In the genomic region with DNA sequence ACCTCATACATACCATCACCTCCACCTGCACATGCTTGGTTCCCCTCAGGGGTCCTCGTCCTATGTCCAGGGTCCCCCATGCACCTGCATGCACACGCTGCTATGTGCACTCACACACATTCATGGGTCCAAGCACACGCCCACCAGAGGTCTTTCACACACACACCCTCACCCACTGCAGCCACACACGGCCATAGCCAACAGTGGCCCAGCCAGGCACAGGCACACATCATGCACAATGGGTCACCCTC, we compare ENCODE assay signal across 10 cellular contexts. TPM values are rescaled to one million over a fixed set of nuclear protein-coding genes. Genes with fewer than 3 reads are reported as not detected.
A peak's percentile ranks its signal among the peaks of the same experiment; 100 is the strongest.
DNase-seq lines count a peak whose midpoint lies in the region; ATAC-seq, FAIRE-seq and TF ChIP-seq lines count a peak whose summit lies in the region.
"Had no signal": no experiment of that assay in that cellular context is flagged by ENCODE, and none has a peak within 500 bp of the region (broad histone marks: within the 10 kb centered on the region; RNA-seq: fewer than 3 reads in every experiment).

No MANE protein-coding gene starts in this region.

- H3K27ac Mint-ChIP-seq in CD4-positive, CD25-positive, alpha-beta regulatory T cell: peak overlapping the region in 1 of 3 donors; percentile 74
- no peak overlapping the region for H3K27ac Mint-ChIP-seq in T-helper 17 cell

- no peak overlapping the region for H2AFZ ChIP-seq in parathyroid adenoma

- no peak overlapping the region for H3K9ac ChIP-seq in parathyroid adenoma

- no peak for FAIRE-seq in GM19239 (lab: Jason Lieb, UNC)

- ATAC-seq in CD4-positive, CD25-positive, alpha-beta regulatory T cell (ENCODE audit: low read depth in 2 of 2): no peak
- ATAC-seq in T-helper 17 cell: no peak

- no peaks in the 10 kb centered on the region for H3K79me2 ChIP-seq in parathyroid adenoma

- no peak overlapping the region for H3K4me3 ChIP-seq in CD4-positive, CD25-positive, alpha-beta regulatory T cell (ENCODE audit: low read depth, low read length)
- H3K4me3 ChIP-seq in fibroblast of mammary gland (ENCODE audit: control insufficient read depth, low read depth, low read length) (peak overlapping the region; percentile 51), parathyroid adenoma (ENCODE audit: low read depth, low read length) (no peak overlapping the region)

- peaks cover 51% of the 10 kb centered on the region for H3K27me3 Mint-ChIP-seq in CD4-positive, CD25-positive, alpha-beta regulatory T cell
- peaks cover 57% of the 10 kb centered on the region for H3K27me3 Mint-ChIP-seq in T-helper 17 cell

- no peaks in the 10 kb centered on the region for H3K36me3 Mint-ChIP-seq in CD4-positive, CD25-positive, alpha-beta regulatory T cell
- H3K36me3 Mint-ChIP-seq in T-helper 17 cell (ENCODE audit: low read depth): peaks cover 2% of the 10 kb centered on the region

- no peaks in the 10 kb centered on the region for H3K36me3 ChIP-seq in CD4-positive, CD25-positive, alpha-beta regulatory T cell (ENCODE audit: control insufficient read depth, insufficient read depth, low read length)
- no peaks in the 10 kb centered on the region for H3K36me3 ChIP-seq in parathyroid adenoma (ENCODE audit: control insufficient read depth, insufficient read depth, low read length)
- H3K36me3 ChIP-seq: WERI-Rb-1 had no signal

- TF ChIP-seq CTCF in fibroblast of mammary gland (conservative IDR thresholded peaks at IDR 0.05; ENCODE audit: control insufficient read depth, insufficient read depth, low read depth, low read length) (no peak), parathyroid adenoma (IDR thresholded peaks at IDR 0.05) (no peak)

- H3K27me3 ChIP-seq in CD4-positive, CD25-positive, alpha-beta regulatory T cell (ENCODE audit: control insufficient read depth, insufficient read depth, low read length): peaks cover 15% of the 10 kb centered on the region
- H3K27me3 ChIP-seq in parathyroid adenoma (ENCODE audit: control insufficient read depth, insufficient read depth, low read length): no peaks in the 10 kb centered on the region

- peaks cover 0 to 26% (median 5%) of the 10 kb centered on the region in 4 donors for H3K4me1 Mint-ChIP-seq in CD4-positive, CD25-positive, alpha-beta regulatory T cell
- peaks cover 16% of the 10 kb centered on the region for H3K4me1 Mint-ChIP-seq in T-helper 17 cell

- no peak overlapping the region for H3K27ac ChIP-seq in CD4-positive, CD25-positive, alpha-beta regulatory T cell (ENCODE audit: insufficient read depth, low read length, poor library complexity, severe bottlenecking)
- H3K27ac ChIP-seq in parathyroid adenoma: no peak overlapping the region
- H3K27ac ChIP-seq: WERI-Rb-1 had no signal

- peaks cover 14% of the 10 kb centered on the region for H3K4me1 ChIP-seq in CD4-positive, CD25-positive, alpha-beta regulatory T cell (ENCODE audit: control insufficient read depth, insufficient read depth, low read length, poor library complexity, severe bottlenecking)
- H3K4me1 ChIP-seq in parathyroid adenoma: no peaks in the 10 kb centered on the region

- peaks cover 0 to 3% (median 0%) of the 10 kb centered on the region in 7 donors for H3K9me3 Mint-ChIP-seq in CD4-positive, CD25-positive, alpha-beta regulatory T cell

- no peaks in the 10 kb centered on the region for H3K9me3 ChIP-seq in CD4-positive, CD25-positive, alpha-beta regulatory T cell (ENCODE audit: control insufficient read depth in 2 of 2, low read length in 2 of 2)
- H3K9me3 ChIP-seq in T-helper 17 cell (ENCODE audit: control insufficient read depth, low read length, poor library complexity, severe bottlenecking): no peaks in the 10 kb centered on the region
- no peaks in the 10 kb centered on the region for H3K9me3 ChIP-seq in parathyroid adenoma (ENCODE audit: control insufficient read depth, low read length)

- DNase-seq in CD4-positive, CD25-positive, alpha-beta regulatory T cell: no peak
- DNase-seq in T-helper 17 cell (no peak), fibroblast of mammary gland (ENCODE audit: low read depth) (no peak), LoVo (ENCODE audit: low spot score) (no peak), GM19239 (ENCODE audit: insufficient read length, low spot score) (no peak), UCSD-AML1 (lab: John Stamatoyannopoulos, UW; ENCODE audit: unreplicated experiment) (no peak)
- DNase-seq in activated effector memory CD4-positive, alpha-beta T cell treated with Interleukin-2 at 50 U/mL for 16 hours: no peak
- DNase-seq: GF-D8, WERI-Rb-1 had no signal

- H3K4me3 Mint-ChIP-seq in CD4-positive, CD25-positive, alpha-beta regulatory T cell: peak overlapping the region; percentile 60 to 85 (median 84)
- peak overlapping the region; percentile 88 for H3K4me3 Mint-ChIP-seq in T-helper 17 cell

- H3K4me2 ChIP-seq in parathyroid adenoma (ENCODE audit: low read length): peak overlapping the region; percentile 69

RNA-seq across cellular contexts. Expression of a gene that starts 1.2 kb away (rescaled TPM):
- 0.12 TPM for total RNA-seq in CD4-positive, CD25-positive, alpha-beta regulatory T cell
- not detected for polyA plus RNA-seq in CD4-positive, CD25-positive, alpha-beta regulatory T cell
- total RNA-seq in T-helper 17 cell: under 1 TPM; 0.32 to 0.34 TPM
